In the genomic region with DNA sequence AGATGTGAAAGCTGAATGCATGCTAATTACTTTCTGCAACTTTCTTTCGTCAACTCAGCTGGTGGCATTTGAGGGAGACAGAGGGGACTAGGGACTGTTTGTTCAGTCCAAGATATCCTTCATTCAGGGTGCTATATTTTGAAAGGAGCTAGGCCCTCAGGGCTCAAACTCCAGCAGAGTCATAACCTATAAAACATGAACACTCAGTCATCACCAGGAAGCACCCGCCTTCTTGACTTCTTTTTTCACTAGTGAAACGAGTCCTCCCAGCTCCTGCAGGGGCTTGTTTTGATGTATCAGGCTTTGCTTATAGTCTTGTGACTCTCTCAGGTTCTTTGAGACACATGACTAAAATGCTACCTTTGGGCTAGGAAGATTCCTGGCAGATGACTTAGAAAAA, we compare ENCODE assay signal across 22 cellular contexts.
A peak's percentile ranks its signal among the peaks of the same experiment; 100 is the strongest.
DNase-seq lines count a peak whose midpoint lies in the region; ATAC-seq and TF ChIP-seq lines count a peak whose summit lies in the region.
"Had no signal": no experiment of that assay in that cellular context is flagged by ENCODE, and none has a peak within 500 bp of the region (broad histone marks: within the 10 kb centered on the region; RNA-seq: fewer than 3 reads in every experiment).

No MANE protein-coding gene starts in this region.

- H2AFZ ChIP-seq in mesenchymal stem cell (ENCODE audit: low read depth, low read length): no peak overlapping the region

- no peak overlapping the region for H3K4me2 ChIP-seq in mesenchymal stem cell (ENCODE audit: low read length, poor library complexity, severe bottlenecking)

- H2BK15ac ChIP-seq in mesenchymal stem cell (ENCODE audit: low read depth, poor library complexity, severe bottlenecking): no peak overlapping the region

- no peaks in the 10 kb centered on the region for H3K27me3 ChIP-seq in Caco-2 (replicated peaks; ENCODE audit: control insufficient read depth, insufficient read depth, low read length)
- H3K27me3 ChIP-seq in mesenchymal stem cell (ENCODE audit: control insufficient read depth in 1 of 2, insufficient read depth in 1 of 2, low read length in 2 of 2): no peaks in the 10 kb centered on the region
- no peaks in the 10 kb centered on the region for H3K27me3 ChIP-seq in CD4-positive, alpha-beta memory T cell (ENCODE audit: insufficient read depth, low read length)
- H3K27me3 ChIP-seq: upper lobe of right lung had no signal

- H2BK120ac ChIP-seq in mesenchymal stem cell (ENCODE audit: low read depth, low read length): no peak overlapping the region

- H2BK5ac ChIP-seq in mesenchymal stem cell (ENCODE audit: low read depth, low read length, poor library complexity, severe bottlenecking): no peak overlapping the region

- POLR2A ChIA-PET in Caco-2 (lab: Charles Lee): no interaction called here
- POLR2A ChIA-PET in CD4-positive, alpha-beta memory T cell (lab: Charles Lee; ENCODE audit: partially characterized antibody): no interaction called here

- H3K27ac ChIP-seq in mesenchymal stem cell (ENCODE audit: low read length, poor library complexity, severe bottlenecking): peak overlapping the region; percentile 51
- H3K27ac ChIP-seq in CD4-positive, alpha-beta memory T cell (ENCODE audit: low read depth, low read length): no peak overlapping the region
- H3K27ac ChIP-seq: upper lobe of right lung, WERI-Rb-1 had no signal

- H3K4ac ChIP-seq in mesenchymal stem cell (ENCODE audit: low read depth in 1 of 2, low read length in 2 of 2): no peak overlapping the region

- H3K27ac Mint-ChIP-seq in Caco-2 (ENCODE audit: unreplicated experiment): peak overlapping the region; percentile 33
- H3K27ac Mint-ChIP-seq in stimulated activated memory B cell treated with anti-CD40 and anti-IgM and Interleukin-4, amounts not matched to agents 10 μg/mL and 1 μg/mL and 100 μg/mL, for 72 hours: no peak overlapping the region
- H3K27ac Mint-ChIP-seq in CD4-positive, alpha-beta memory T cell: no peak overlapping the region
- H3K27ac Mint-ChIP-seq: activated CD8-positive, alpha-beta T cell treated with anti-CD3 and anti-CD28 coated beads, Interleukin-2, amount 10 ng/mL, durations not matched to agents 7 days and 5 days; activated naive CD4-positive, alpha-beta T cell treated with anti-CD3 and anti-CD28 coated beads, Interleukin-2, amount 50 U/mL, for 72 hours; activated T-cell treated with anti-CD3 and anti-CD28 coated beads, Interleukin-2, amount 50 U/mL, for 72 hours; CD8-positive, alpha-beta T cell; HFFc6; T-helper 1 cell treated with Interleukin-12 subunit alpha and Interleukin-12 subunit beta and Interleukin-4 antibody, amounts not matched to agents 30 μg/mL and 1 μg/mL, for 36 hours had no signal

- intact Hi-C loops in Caco-2 (cut with micrococcal nuclease; ENCODE audit: unreplicated experiment): loop anchor here (5.0 kb wide), 1 partner anchor 113 kb away; no protein-coding TSS in a partner anchor
- intact Hi-C loops in CD4-positive, alpha-beta memory T cell (cut with micrococcal nuclease): no loop called here

- no peak overlapping the region for H3K23ac ChIP-seq in mesenchymal stem cell (ENCODE audit: low read length in 2 of 2)

- H2AK5ac ChIP-seq in mesenchymal stem cell (ENCODE audit: low read length, severe bottlenecking): no peak overlapping the region

- no peak overlapping the region for H4K91ac ChIP-seq in mesenchymal stem cell (ENCODE audit: low read length)

- H3K9ac ChIP-seq in mesenchymal stem cell (ENCODE audit: low read length): no peak overlapping the region

- no peaks in the 10 kb centered on the region for H3K79me1 ChIP-seq in mesenchymal stem cell (replicated peaks; ENCODE audit: low read length, poor library complexity, severe bottlenecking)

- H3K18ac ChIP-seq in mesenchymal stem cell (ENCODE audit: low read depth in 1 of 2, low read length in 2 of 2): peak overlapping the region in 1 of 2 experiments; percentile 8

- H3K4me1 ChIP-seq in Caco-2: peaks cover 58% of the 10 kb centered on the region
- no peaks in the 10 kb centered on the region for H3K4me1 ChIP-seq in mesenchymal stem cell (ENCODE audit: control insufficient read depth, insufficient read depth, low read depth, low read length)
- H3K4me1 ChIP-seq in CD4-positive, alpha-beta memory T cell (ENCODE audit: insufficient read depth, low read length): no peaks in the 10 kb centered on the region
- H3K4me1 ChIP-seq: upper lobe of right lung had no signal

- no peaks in the 10 kb centered on the region for H3K9me3 Mint-ChIP-seq in Caco-2 (ENCODE audit: unreplicated experiment)
- H3K9me3 Mint-ChIP-seq in stimulated activated memory B cell treated with anti-CD40 and anti-IgM and Interleukin-4, amounts not matched to agents 10 μg/mL and 1 μg/mL and 100 μg/mL, for 72 hours: no peaks in the 10 kb centered on the region
- peaks cover 0 to 16% (median 5%) of the 10 kb centered on the region in 8 donors for H3K9me3 Mint-ChIP-seq in CD4-positive, alpha-beta memory T cell
- H3K9me3 Mint-ChIP-seq: CD8-positive, alpha-beta T cell; T-helper 1 cell treated with Interleukin-12 subunit alpha and Interleukin-12 subunit beta and Interleukin-4 antibody, amounts not matched to agents 30 μg/mL and 1 μg/mL, for 36 hours had no signal

- H3K36me3 ChIP-seq in Caco-2 (ENCODE audit: control insufficient read depth, insufficient read depth, low read length): no peaks in the 10 kb centered on the region
- no peaks in the 10 kb centered on the region for H3K36me3 ChIP-seq in mesenchymal stem cell (ENCODE audit: control insufficient read depth in 1 of 2, insufficient read depth in 2 of 2, low read depth in 1 of 2, low read length in 2 of 2)
- H3K36me3 ChIP-seq in CD4-positive, alpha-beta memory T cell (ENCODE audit: insufficient read depth, low read length): no peaks in the 10 kb centered on the region
- H3K36me3 ChIP-seq: upper lobe of right lung, WERI-Rb-1 had no signal

- DNase-seq in Caco-2 (peak; percentile 25 to 71), HPDE6-E6E7 (ENCODE audit: extremely low spot score) (peak; percentile 71), SK-MEL-5 (ENCODE audit: low read depth, low spot score) (peak; percentile 98), mesenchymal stem cell (no peak), COR-L47 (lab: John Stamatoyannopoulos, UW) (no peak)
- no peak for DNase-seq in CD4-positive, alpha-beta memory T cell
- DNase-seq: activated CD8-positive, alpha-beta T cell treated with anti-CD3 and anti-CD28 coated beads, Interleukin-2, amount 10 ng/mL, durations not matched to agents 7 days and 5 days; activated T-cell treated with anti-CD3 and anti-CD28 coated beads, Interleukin-2, amount 50 U/mL, for 72 hours; CD8-positive, alpha-beta T cell; HFFc6; NCI-H1436 treated with DMSO at 0.1 percent for 48 hours; occipital lobe; right cardiac atrium; SHP77 treated with DMSO at 0.1 percent for 48 hours; stimulated activated naive CD4-positive, alpha-beta T cell treated with Interleukin-2 at 50 U/mL for 16 hours; upper lobe of right lung; WERI-Rb-1 had no signal

- H3K4me3 ChIP-seq in Caco-2 (ENCODE audit: low read depth, low read length): no peak overlapping the region
- H3K4me3 ChIP-seq in mesenchymal stem cell (ENCODE audit: insufficient read depth in 1 of 2, low read depth in 1 of 2, low read length in 2 of 2): no peak overlapping the region
- no peak overlapping the region for H3K4me3 ChIP-seq in CD4-positive, alpha-beta memory T cell (ENCODE audit: low read length in 2 of 2)
- H3K4me3 ChIP-seq: upper lobe of right lung had no signal

- no TSS peak for BruUV-seq in Caco-2 (replicated peaks; lab: Mats Ljungman, UMichigan)

- TF ChIP-seq CTCF in Caco-2 (IDR thresholded peaks at IDR 0.05; ENCODE audit: insufficient read depth in 1 of 2, low read depth in 1 of 2, low read length in 1 of 2, severe bottlenecking in 1 of 2, unreplicated experiment in 1 of 2): no peak

- WGBS in mesenchymal stem cell: 65% methylated on average over 2 of the region's 3 CpGs

- no peak overlapping the region for H3K14ac ChIP-seq in mesenchymal stem cell (ENCODE audit: low read length in 2 of 2)

- in situ Hi-C loops in SK-MEL-5 (cut with HindIII; ENCODE audit: low pct_unique_long_range_greater_than_20kb, low sequenced_read_pairs): no loop called here

- H4K8ac ChIP-seq in mesenchymal stem cell (ENCODE audit: low read length): no peak overlapping the region

- H3K4me3 Mint-ChIP-seq in Caco-2 (ENCODE audit: unreplicated experiment): no peak overlapping the region
- no peak overlapping the region for H3K4me3 Mint-ChIP-seq in stimulated activated memory B cell treated with anti-CD40 and anti-IgM and Interleukin-4, amounts not matched to agents 10 μg/mL and 1 μg/mL and 100 μg/mL, for 72 hours
- no peak overlapping the region for H3K4me3 Mint-ChIP-seq in CD4-positive, alpha-beta memory T cell
- H3K4me3 Mint-ChIP-seq: activated CD8-positive, alpha-beta T cell treated with anti-CD3 and anti-CD28 coated beads, Interleukin-2, amount 10 ng/mL, durations not matched to agents 7 days and 5 days; activated T-cell treated with anti-CD3 and anti-CD28 coated beads, Interleukin-2, amount 50 U/mL, for 72 hours; CD8-positive, alpha-beta T cell; HFFc6; T-helper 1 cell treated with Interleukin-12 subunit alpha and Interleukin-12 subunit beta and Interleukin-4 antibody, amounts not matched to agents 30 μg/mL and 1 μg/mL, for 36 hours had no signal

- H3K4me1 Mint-ChIP-seq in Caco-2 (ENCODE audit: low read depth, unreplicated experiment): peaks cover 39% of the 10 kb centered on the region
- no peaks in the 10 kb centered on the region for H3K4me1 Mint-ChIP-seq in stimulated activated memory B cell treated with anti-CD40 and anti-IgM and Interleukin-4, amounts not matched to agents 10 μg/mL and 1 μg/mL and 100 μg/mL, for 72 hours
- H3K4me1 Mint-ChIP-seq in CD4-positive, alpha-beta memory T cell: no peaks in the 10 kb centered on the region

- no peaks in the 10 kb centered on the region for H3K36me3 Mint-ChIP-seq in Caco-2 (ENCODE audit: insufficient read depth, unreplicated experiment)
- H3K36me3 Mint-ChIP-seq in stimulated activated memory B cell treated with anti-CD40 and anti-IgM and Interleukin-4, amounts not matched to agents 10 μg/mL and 1 μg/mL and 100 μg/mL, for 72 hours: no peaks in the 10 kb centered on the region
- no peaks in the 10 kb centered on the region for H3K36me3 Mint-ChIP-seq in CD4-positive, alpha-beta memory T cell
- H3K36me3 Mint-ChIP-seq: activated naive CD4-positive, alpha-beta T cell treated with anti-CD3 and anti-CD28 coated beads, Interleukin-2, amount 50 U/mL, for 72 hours; CD8-positive, alpha-beta T cell had no signal

- H2BK12ac ChIP-seq in mesenchymal stem cell (ENCODE audit: low read length in 2 of 2): peak overlapping the region in 1 of 2 experiments; percentile 31

- H3K9me3 ChIP-seq in Caco-2 (no peaks in the 10 kb centered on the region), mesenchymal stem cell (ENCODE audit: control insufficient read depth, low read length) (no peaks in the 10 kb centered on the region)
- H3K9me3 ChIP-seq in CD4-positive, alpha-beta memory T cell (ENCODE audit: control insufficient read depth in 1 of 2, low read length in 2 of 2): no peaks in the 10 kb centered on the region
- H3K9me3 ChIP-seq: upper lobe of right lung had no signal

- CTCF ChIA-PET in Caco-2 (lab: Charles Lee): no interaction called here
- CTCF ChIA-PET in CD4-positive, alpha-beta memory T cell (lab: Charles Lee; ENCODE audit: partially characterized antibody): no interaction called here

- no peaks in the 10 kb centered on the region for H3K27me3 Mint-ChIP-seq in Caco-2 (ENCODE audit: insufficient read depth, unreplicated experiment)
- no peaks in the 10 kb centered on the region for H3K27me3 Mint-ChIP-seq in stimulated activated memory B cell treated with anti-CD40 and anti-IgM and Interleukin-4, amounts not matched to agents 10 μg/mL and 1 μg/mL and 100 μg/mL, for 72 hours
- no peaks in the 10 kb centered on the region for H3K27me3 Mint-ChIP-seq in CD4-positive, alpha-beta memory T cell

- ATAC-seq in GM18519 (IDR thresholded peaks at IDR 0.05; ENCODE audit: low FRiP score, unreplicated experiment): no peak
- ATAC-seq in stimulated activated memory B cell treated with anti-CD40 and anti-IgM and Interleukin-4, amounts not matched to agents 10 μg/mL and 1 μg/mL and 100 μg/mL, for 72 hours: no peak
- ATAC-seq: activated CD8-positive, alpha-beta T cell treated with anti-CD3 and anti-CD28 coated beads, Interleukin-2, amount 10 ng/mL, durations not matched to agents 7 days and 5 days; activated naive CD4-positive, alpha-beta T cell treated with anti-CD3 and anti-CD28 coated beads, Interleukin-2, amount 50 U/mL, for 72 hours; activated T-cell treated with anti-CD3 and anti-CD28 coated beads, Interleukin-2, amount 50 U/mL, for 72 hours; CD8-positive, alpha-beta T cell; left lobe of liver; right cardiac atrium; upper lobe of right lung had no signal

Comparison
In these comparisons a context has a peak if more than half of its experiments do, and no peak if none do; other contexts are left out.
1. DNase-seq: peak in Caco-2 (2 of 2), HPDE6-E6E7 (single experiment) and SK-MEL-5 (single experiment); none in mesenchymal stem cell (single experiment), COR-L47 (single experiment) and CD4-positive, alpha-beta memory T cell (0 of 5).